ENCODE assay signal across 23 cellular contexts in the genomic region with DNA sequence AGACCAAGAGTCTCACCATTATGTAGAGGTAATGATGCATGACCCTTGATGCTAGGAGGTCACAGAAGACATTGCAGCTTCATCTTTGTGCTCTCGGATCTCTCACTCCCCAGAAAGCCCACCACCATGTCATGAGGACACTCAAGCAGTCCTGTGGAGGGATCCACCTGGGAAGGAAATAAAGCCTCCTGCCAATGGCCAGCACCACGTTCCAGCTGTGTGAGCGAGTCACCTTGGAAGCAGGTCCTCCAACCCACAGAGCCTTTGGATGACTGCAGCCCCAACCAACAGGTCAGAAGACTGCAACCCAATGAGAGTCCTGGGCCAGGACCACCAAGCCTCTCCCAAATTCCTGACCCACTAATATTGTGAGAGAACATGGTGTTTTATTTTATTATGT. TPM values are rescaled to one million over a fixed set of nuclear protein-coding genes. Genes with fewer than 3 reads are reported as not detected.
A peak's percentile ranks its signal among the peaks of the same experiment; 100 is the strongest.
DNase-seq lines count a peak whose midpoint lies in the region; ATAC-seq and TF ChIP-seq lines count a peak whose summit lies in the region.
"Had no signal": no experiment of that assay in that cellular context is flagged by ENCODE, and none has a peak within 500 bp of the region (broad histone marks: within the 10 kb centered on the region; RNA-seq: fewer than 3 reads in every experiment).

No MANE protein-coding gene starts in this region.

- no peaks in the 10 kb centered on the region for H3K36me3 Mint-ChIP-seq in activated CD8-positive, alpha-beta T cell treated with anti-CD3 and anti-CD28 coated beads for 36 hours (ENCODE audit: low read depth)
- H3K36me3 Mint-ChIP-seq: CD4-positive, CD25-positive, alpha-beta regulatory T cell had no signal

- no peak overlapping the region for H3K27ac Mint-ChIP-seq in activated CD8-positive, alpha-beta T cell treated with anti-CD3 and anti-CD28 coated beads for 36 hours
- H3K27ac Mint-ChIP-seq: CD4-positive, CD25-positive, alpha-beta regulatory T cell had no signal

- H3K27ac ChIP-seq in coronary artery = no peak overlapping the region
- H3K27ac ChIP-seq: SJCRH30 had no signal

- POLR2A ChIA-PET in activated CD8-positive, alpha-beta T cell treated with anti-CD3 and anti-CD28 coated beads for 36 hours (lab: Charles Lee) = no interaction called here

- no peak overlapping the region for H3K4me3 Mint-ChIP-seq in activated CD8-positive, alpha-beta T cell treated with anti-CD3 and anti-CD28 coated beads for 36 hours
- H3K4me3 Mint-ChIP-seq: CD4-positive, CD25-positive, alpha-beta regulatory T cell had no signal

- WGBS in lower leg skin, 2 donors = 84 to 89% methylated on average over 3 of the region's 3 CpGs

- CTCF ChIA-PET in activated CD8-positive, alpha-beta T cell treated with anti-CD3 and anti-CD28 coated beads for 36 hours (lab: Charles Lee) = no interaction called here

- peak; percentile 39 for DNase-seq in cardiac septum (ENCODE audit: low spot score)
- no peak for DNase-seq in left cardiac atrium
- DNase-seq in coronary artery (ENCODE audit: low spot score) = peak; percentile 62
- peak; percentile 10 to 70 for DNase-seq in lower leg skin (ENCODE audit: low spot score in 2 of 2)
- peak; percentile 12 for DNase-seq in stimulated activated CD8-positive, alpha-beta memory T cell treated with anti-CD3 and anti-CD28 coated beads, Interleukin-4, amount 100 ng/mL, for 48 hours
- no peak for DNase-seq in activated CD8-positive, alpha-beta T cell treated with anti-CD3 and anti-CD28 coated beads for 36 hours
- DNase-seq in CD1c-positive myeloid dendritic cell (ENCODE audit: extremely low spot score) = no peak
- DNase-seq: BE2C; CD4-positive, CD25-positive, alpha-beta regulatory T cell; GOT3; HCEC 1CT; KG1; MV-4-11; NCI-H1105 treated with DMSO at 0.1 percent for 48 hours; NCI-H2081; NCI-H2171; NCI-H345; NCI-H524; NCI-H82; SJCRH30 had no signal

- intact Hi-C loops in cardiac septum (cut with DNase I) (no loop called here), left cardiac atrium (cut with DNase I) (no loop called here), lower leg skin (cut with DNase I; ENCODE audit: low total_unique reads) (no loop called here)
- intact Hi-C loops in activated CD8-positive, alpha-beta T cell treated with anti-CD3 and anti-CD28 coated beads for 36 hours (cut with micrococcal nuclease) = no loop called here

- H3K4me3 ChIP-seq in coronary artery = no peak overlapping the region
- H3K4me3 ChIP-seq in lower leg skin (ENCODE audit: low read depth, poor library complexity, severe bottlenecking) = no peak overlapping the region
- H3K4me3 ChIP-seq: SJCRH30 had no signal

- no peak for TF ChIP-seq POLR2A in lower leg skin (IDR thresholded peaks at IDR 0.05)

- no peaks in the 10 kb centered on the region for H3K4me1 Mint-ChIP-seq in activated CD8-positive, alpha-beta T cell treated with anti-CD3 and anti-CD28 coated beads for 36 hours (ENCODE audit: low read depth)
- H3K4me1 Mint-ChIP-seq: CD4-positive, CD25-positive, alpha-beta regulatory T cell had no signal

- ATAC-seq in left cardiac atrium = no peak
- ATAC-seq in activated CD8-positive, alpha-beta T cell treated with anti-CD3 and anti-CD28 coated beads for 36 hours = no peak
- no peak for ATAC-seq in HG03045 (IDR thresholded peaks at IDR 0.05; ENCODE audit: unreplicated experiment)
- ATAC-seq: Panc1 had no signal

- H3K9me3 Mint-ChIP-seq in activated CD8-positive, alpha-beta T cell treated with anti-CD3 and anti-CD28 coated beads for 36 hours = no peaks in the 10 kb centered on the region

- H3K27me3 Mint-ChIP-seq in activated CD8-positive, alpha-beta T cell treated with anti-CD3 and anti-CD28 coated beads for 36 hours = peaks cover 10% of the 10 kb centered on the region
- H3K27me3 Mint-ChIP-seq: CD4-positive, CD25-positive, alpha-beta regulatory T cell had no signal

- no peak for TF ChIP-seq CTCF in coronary artery (IDR thresholded peaks at IDR 0.05)
- no peak for TF ChIP-seq CTCF in lower leg skin (IDR thresholded peaks at IDR 0.05)
- no peak for TF ChIP-seq CTCF in activated CD8-positive, alpha-beta T cell treated with anti-CD3 and anti-CD28 coated beads for 36 hours (IDR thresholded peaks at IDR 0.05)

RNA-seq across cellular contexts. Expression of gene CYP26B1, which starts 38.4 kb away (rescaled TPM):
- total RNA-seq in cardiac septum = 7.0 TPM
- total RNA-seq in left cardiac atrium = 10 to 100 TPM in 1 of 2 donors, 1 to 10 TPM in 1; 8.5 to 21.0 TPM
- total RNA-seq in lower leg skin = 10 to 100 TPM; 51.6 to 93.0 (median 73.6) TPM
- total RNA-seq in activated CD8-positive, alpha-beta T cell treated with anti-CD3 and anti-CD28 coated beads for 36 hours = not detected
- total RNA-seq: CD4-positive, CD25-positive, alpha-beta regulatory T cell; G401 had no signal

Comparison
In these comparisons a context has a peak if more than half of its experiments do, and no peak if none do; other contexts are left out.
1. DNase-seq: peak in cardiac septum (single experiment), coronary artery (single experiment), lower leg skin (2 of 2) and stimulated activated CD8-positive, alpha-beta memory T cell treated with anti-CD3 and anti-CD28 coated beads, Interleukin-4, amount 100 ng/mL, for 48 hours (single experiment); none in left cardiac atrium (single experiment), activated CD8-positive, alpha-beta T cell treated with anti-CD3 and anti-CD28 coated beads for 36 hours (single experiment) and CD1c-positive myeloid dendritic cell (single experiment).